In genomic region chr5:131758520-131758900, GRCh38 we compare ENCODE assay signal across 15 cellular contexts. TPM values are rescaled to one million over a fixed set of nuclear protein-coding genes. Genes with fewer than 3 reads are reported as not detected.
DNase-seq lines count a peak whose midpoint lies in the region; ATAC-seq and TF ChIP-seq lines count a peak whose summit lies in the region.
"Had no signal": no experiment of that assay in that cellular context is flagged by ENCODE, and none has a peak within 500 bp of the region (broad histone marks: within the 10 kb centered on the region; RNA-seq: fewer than 3 reads in every experiment).

No MANE protein-coding gene starts in this region.

- H3K4me2 ChIP-seq in fibroblast of lung (ENCODE audit: extremely low read depth, insufficient read depth, low read length) = peak overlapping the region; percentile 32
- no peak overlapping the region for H3K4me2 ChIP-seq in trophoblast cell (ENCODE audit: low read length)
- H3K4me2 ChIP-seq in neuronal stem cell (ENCODE audit: insufficient read depth, low read length, poor library complexity, severe bottlenecking) = no peak overlapping the region

- H3K79me2 ChIP-seq in fibroblast of lung (ENCODE audit: control insufficient read depth, insufficient read depth, low read length) (peaks cover 98% of the 10 kb centered on the region), trophoblast cell (ENCODE audit: control insufficient read depth, insufficient read depth, low read length, poor library complexity) (no peaks in the 10 kb centered on the region)

- no peak overlapping the region for H2BK15ac ChIP-seq in neuronal stem cell (ENCODE audit: low read length)

- no peak for TF ChIP-seq CTCF in fibroblast of lung (conservative IDR thresholded peaks at IDR 0.05 in 1 of 2, IDR thresholded peaks at IDR 0.05 in 1 of 2; ENCODE audit: low read depth in 1 of 2, low read length in 2 of 2)

- H2BK120ac ChIP-seq in trophoblast cell (ENCODE audit: insufficient read depth, low read length, poor library complexity) (no peak overlapping the region), neuronal stem cell (ENCODE audit: low read depth, low read length) (no peak overlapping the region)

- DNase-seq in fibroblast of lung (ENCODE audit: low read depth in 2 of 2) = peak; percentile 45 to 62
- peak in 1 of 2 donors; percentile 12 for DNase-seq in trophoblast cell
- DNase-seq in neuronal stem cell (ENCODE audit: low spot score) = no peak
- DNase-seq in NCI-H345 (lab: John Stamatoyannopoulos, UW) = no peak
- no peak for DNase-seq in amygdala (lab: John Stamatoyannopoulos, UW)
- DNase-seq: activated CD4-positive, alpha-beta T cell treated with anti-CD3 and anti-CD28 coated beads for 4 hours; activated gamma-delta T cell treated with Interleukin-2 at 50 U/mL for 16 hours; NCI-H1092; NCI-H524; stimulated activated CD4-positive, alpha-beta T cell treated with anti-CD3 and anti-CD28 coated beads, Interleukin-4, amount 100 ng/mL, for 4 hours; stimulated activated naive CD8-positive, alpha-beta T cell treated with anti-CD3 and anti-CD28 coated beads, Interleukin-15, amount 100 ng/mL, for 72 hours had no signal

- H3K18ac ChIP-seq in trophoblast cell (ENCODE audit: low read length) (no peak overlapping the region), neuronal stem cell (ENCODE audit: low read length) (no peak overlapping the region)

- H3K9ac ChIP-seq in fibroblast of lung (ENCODE audit: insufficient read depth, low read length) = no peak overlapping the region
- H3K9ac ChIP-seq in trophoblast cell (ENCODE audit: low read length) = no peak overlapping the region
- no peak overlapping the region for H3K9ac ChIP-seq in neuronal stem cell (ENCODE audit: low read depth, low read length, poor library complexity)

- peaks cover 6% of the 10 kb centered on the region for H4K20me1 ChIP-seq in fibroblast of lung (ENCODE audit: control insufficient read depth, extremely low read depth, insufficient read depth, low read length)

- H3K4me1 ChIP-seq in fibroblast of lung (ENCODE audit: control insufficient read depth, extremely low read depth, insufficient read depth, low read length) = peaks cover 5% of the 10 kb centered on the region
- no peaks in the 10 kb centered on the region for H3K4me1 ChIP-seq in trophoblast cell (ENCODE audit: control insufficient read depth in 1 of 2, insufficient read depth in 2 of 2, low read length in 2 of 2)
- H3K4me1 ChIP-seq in neuronal stem cell (ENCODE audit: control insufficient read depth in 2 of 2, insufficient read depth in 1 of 2, low read depth in 1 of 2, low read length in 2 of 2) = no peaks in the 10 kb centered on the region

- H3K27ac ChIP-seq in fibroblast of lung (ENCODE audit: insufficient read depth, low read length) (peak overlapping the region; percentile 20), trophoblast cell (ENCODE audit: low read depth, low read length) (no peak overlapping the region), neuronal stem cell (replicated peaks; ENCODE audit: low read length) (no peak overlapping the region)
- H3K27ac ChIP-seq: coronary artery had no signal

- H3K4ac ChIP-seq in trophoblast cell (ENCODE audit: low read depth, low read length) (peak overlapping the region; percentile 47), neuronal stem cell (ENCODE audit: low read length) (no peak overlapping the region)

- H3K79me1 ChIP-seq in trophoblast cell (ENCODE audit: low read length) = no peaks in the 10 kb centered on the region
- H3K79me1 ChIP-seq in neuronal stem cell (ENCODE audit: low read depth, low read length) = peaks cover 3% of the 10 kb centered on the region

- H2BK12ac ChIP-seq in trophoblast cell (ENCODE audit: low read length) (no peak overlapping the region), neuronal stem cell (ENCODE audit: low read length) (no peak overlapping the region)

- ATAC-seq in GM18868 (IDR thresholded peaks at IDR 0.05; ENCODE audit: unreplicated experiment) = peak; percentile 25
- ATAC-seq in HG03103 (IDR thresholded peaks at IDR 0.05; ENCODE audit: low read depth, unreplicated experiment) = peak; percentile 23
- ATAC-seq: stimulated activated naive CD8-positive, alpha-beta T cell treated with anti-CD3 and anti-CD28 coated beads, Interleukin-15, amount 100 ng/mL, for 72 hours had no signal

- H2BK5ac ChIP-seq in trophoblast cell (ENCODE audit: low read depth, low read length, poor library complexity) = no peak overlapping the region
- no peak overlapping the region for H2BK5ac ChIP-seq in neuronal stem cell (ENCODE audit: low read length)

- H3K23ac ChIP-seq in trophoblast cell (ENCODE audit: low read length) = no peak overlapping the region
- H3K23ac ChIP-seq in neuronal stem cell (ENCODE audit: low read depth, low read length, poor library complexity) = no peak overlapping the region

- no peak overlapping the region for H4K8ac ChIP-seq in trophoblast cell (ENCODE audit: low read depth, low read length)
- no peak overlapping the region for H4K8ac ChIP-seq in neuronal stem cell (ENCODE audit: low read depth, low read length)

- no peak overlapping the region for H2AK5ac ChIP-seq in trophoblast cell (ENCODE audit: low read length)
- H2AK5ac ChIP-seq in neuronal stem cell (ENCODE audit: low read depth, low read length) = no peak overlapping the region

- no peaks in the 10 kb centered on the region for H3K9me3 ChIP-seq in fibroblast of lung (ENCODE audit: control insufficient read depth, insufficient read depth, low read depth, low read length)
- no peaks in the 10 kb centered on the region for H3K9me3 ChIP-seq in trophoblast cell (ENCODE audit: insufficient read depth, low read depth, low read length)
- peaks cover 0 to 3% of the 10 kb centered on the region in 2 donors for H3K9me3 ChIP-seq in neuronal stem cell (replicated peaks in 1 of 2; ENCODE audit: control insufficient read depth in 2 of 2, insufficient read depth in 1 of 2, low read depth in 1 of 2, low read length in 2 of 2)

- H4K91ac ChIP-seq in trophoblast cell (ENCODE audit: low read depth, low read length) = no peak overlapping the region
- no peak overlapping the region for H4K91ac ChIP-seq in neuronal stem cell (ENCODE audit: low read depth, low read length, poor library complexity)

- H4K12ac ChIP-seq in trophoblast cell (ENCODE audit: low read depth, low read length) = no peak overlapping the region

- WGBS in trophoblast cell (ENCODE audit: extremely low coverage, insufficient coverage, insufficient read length) = no CpG with 5 or more reads among the region's 3 CpGs
- no CpG with 5 or more reads among the region's 3 CpGs for WGBS in neuronal stem cell (ENCODE audit: extremely low coverage in 2 of 2, insufficient read length in 2 of 2, insufficient replicate concordance in 1 of 2), 2 donors

- H3K36me3 ChIP-seq in fibroblast of lung (ENCODE audit: control insufficient read depth, insufficient read depth, low read length) (no peaks in the 10 kb centered on the region), trophoblast cell (ENCODE audit: control insufficient read depth in 1 of 2, insufficient read depth in 2 of 2, low read length in 2 of 2) (no peaks in the 10 kb centered on the region), neuronal stem cell (replicated peaks in 1 of 2; ENCODE audit: control insufficient read depth in 2 of 2, insufficient read depth in 2 of 2, low read length in 2 of 2) (no peaks in the 10 kb centered on the region)

- H3K14ac ChIP-seq in trophoblast cell (ENCODE audit: low read length) (no peak overlapping the region), neuronal stem cell (ENCODE audit: low read length) (no peak overlapping the region)

- H3K4me3 ChIP-seq in fibroblast of lung (replicated peaks in 1 of 4; ENCODE audit: control extremely low read depth in 1 of 4, insufficient read depth in 1 of 4, low read depth in 3 of 4, low read length in 4 of 4) (no peak overlapping the region), trophoblast cell (ENCODE audit: low read depth, low read length) (no peak overlapping the region), neuronal stem cell (ENCODE audit: low read length in 2 of 2) (no peak overlapping the region)
- H3K4me3 ChIP-seq: coronary artery, lung had no signal

- H2AFZ ChIP-seq in fibroblast of lung (ENCODE audit: low read length) (no peak overlapping the region), trophoblast cell (ENCODE audit: insufficient read depth, low read length, poor library complexity) (no peak overlapping the region), neuronal stem cell (ENCODE audit: low read length) (no peak overlapping the region)

- H3K27me3 ChIP-seq in fibroblast of lung (ENCODE audit: control insufficient read depth, insufficient read depth, low read length) (no peaks in the 10 kb centered on the region), trophoblast cell (ENCODE audit: insufficient read depth, low read length) (no peaks in the 10 kb centered on the region), neuronal stem cell (ENCODE audit: control insufficient read depth in 3 of 3, insufficient read depth in 3 of 3, low read depth in 1 of 3, low read length in 3 of 3) (no peaks in the 10 kb centered on the region)

RNA-seq across cellular contexts. Expression of gene FNIP1, which starts 38.3 kb away (rescaled TPM):
- total RNA-seq in fibroblast of lung = 79.4 and 97.8 TPM in 2 replicates
- 30.7 and 36.4 TPM in 2 replicates for polyA plus RNA-seq in fibroblast of lung
- 13.5 and 18.1 TPM in 2 replicates for polyA plus RNA-seq in fibroblast of lung (2012)
- 9.9 and 11.3 TPM in 2 replicates for polyA minus RNA-seq in fibroblast of lung (ENCODE audit: low replicate concordance)
- 10.2 and 11.3 TPM in 2 replicates for polyA plus RNA-seq in trophoblast cell (2013)
- 8.7 TPM for polyA plus RNA-seq in neuronal stem cell (2013, experiment 1 of 2)
- 8.9 TPM for polyA plus RNA-seq in neuronal stem cell (2013, experiment 2 of 2)

Comparison
In these comparisons a context has a peak if more than half of its experiments do, and no peak if none do; other contexts are left out.
1. DNase-seq: peak in fibroblast of lung (2 of 2); none in neuronal stem cell (single experiment), NCI-H345 (single experiment) and amygdala (0 of 56).